In the genomic region with DNA sequence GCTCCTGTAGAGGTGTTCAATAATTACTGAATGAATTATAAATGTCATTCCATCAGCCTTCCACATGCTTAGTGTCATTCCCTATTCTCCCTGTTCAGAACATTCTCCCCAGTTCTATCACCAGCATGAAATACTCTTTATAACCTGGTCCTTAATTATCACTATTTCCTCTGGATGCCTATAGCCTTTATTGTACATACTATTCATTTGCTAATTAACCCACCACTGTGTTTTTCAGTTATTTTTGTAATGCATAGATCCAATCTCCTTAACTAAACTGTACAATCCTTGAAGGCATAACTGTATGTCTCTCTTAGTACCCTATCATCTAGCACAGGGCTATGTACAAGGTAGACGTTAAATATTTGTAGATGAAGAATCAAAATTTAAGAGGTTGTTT, we compare ENCODE assay signal across 11 cellular contexts. TPM values are rescaled to one million over a fixed set of nuclear protein-coding genes. Genes with fewer than 3 reads are reported as not detected.
DNase-seq lines count a peak whose midpoint lies in the region; ATAC-seq and TF ChIP-seq lines count a peak whose summit lies in the region.
"Had no signal": no experiment of that assay in that cellular context is flagged by ENCODE, and none has a peak within 500 bp of the region (broad histone marks: within the 10 kb centered on the region; RNA-seq: fewer than 3 reads in every experiment).

No MANE protein-coding gene starts in this region.

- peaks cover 58% of the 10 kb centered on the region for H3K4me1 Mint-ChIP-seq in activated naive CD8-positive, alpha-beta T cell (ENCODE audit: low read depth)

- DNase-seq in BE2C (no peak), NCI-H524 (lab: John Stamatoyannopoulos, UW) (no peak), OCI-M2 (lab: John Stamatoyannopoulos, UW; ENCODE audit: unreplicated experiment) (no peak), COLO668 (lab: John Stamatoyannopoulos, UW; ENCODE audit: unreplicated experiment) (no peak)
- DNase-seq: DMS 273 treated with DMSO at 0.1 percent for 48 hours had no signal

- POLR2A ChIA-PET in HEK293 (lab: Yijun Ruan, JAX) = no interaction called here

- H3K4me3 ChIP-seq in BE2C (ENCODE audit: low read depth, low read length) = peak overlapping the region; percentile 86
- H3K4me3 ChIP-seq in HEK293 (ENCODE audit: low read depth, low read length) = peak overlapping the region; percentile 78; the same call in 1 of the 2 replicates
- no peak overlapping the region for H3K4me3 ChIP-seq in muscle layer of colon (ENCODE audit: low read depth in 1 of 2, low read length in 2 of 2)

- no peaks in the 10 kb centered on the region for H3K9me3 ChIP-seq in BE2C
- H3K9me3 ChIP-seq in HEK293 (ENCODE audit: control insufficient read depth, insufficient read depth, low read depth, low read length) = no peaks in the 10 kb centered on the region
- H3K9me3 ChIP-seq in muscle layer of colon (ENCODE audit: low read length) = no peaks in the 10 kb centered on the region
- H3K9me3 ChIP-seq: vagina had no signal

- peak overlapping the region; percentile 70 for H3K27ac Mint-ChIP-seq in activated naive CD8-positive, alpha-beta T cell

- CTCF ChIA-PET in HEK293 (lab: Yijun Ruan, JAX) = no interaction called here

- H3K27me3 ChIP-seq in BE2C (no peaks in the 10 kb centered on the region), muscle layer of colon (ENCODE audit: control insufficient read depth in 1 of 2, insufficient read depth in 2 of 2, low read length in 2 of 2) (no peaks in the 10 kb centered on the region)
- H3K27me3 ChIP-seq: foreskin keratinocyte, vagina had no signal

- H3K27ac ChIP-seq in HEK293 (ENCODE audit: extremely low read depth, low read depth, low read length) = no peak overlapping the region
- H3K27ac ChIP-seq in muscle layer of colon (ENCODE audit: low read depth, low read length) = no peak overlapping the region
- H3K27ac ChIP-seq: foreskin keratinocyte had no signal

- no peak for TF ChIP-seq CTCF in BE2C (IDR thresholded peaks at IDR 0.05; ENCODE audit: low read depth, low read length)
- no peak for TF ChIP-seq CTCF in HEK293 (tag by site-specific recombination; IDR thresholded peaks at IDR 0.05)

- H3K4me1 ChIP-seq in BE2C (no peaks in the 10 kb centered on the region), HEK293 (ENCODE audit: control insufficient read depth, insufficient read depth, low read length) (peaks cover 2% of the 10 kb centered on the region; the same call in 1 of the 2 replicates), muscle layer of colon (ENCODE audit: insufficient read depth, low read length) (peaks cover 7% of the 10 kb centered on the region)

- no peaks in the 10 kb centered on the region for H3K9me3 Mint-ChIP-seq in activated naive CD8-positive, alpha-beta T cell (ENCODE audit: low read depth)

- no peaks in the 10 kb centered on the region for H3K36me3 Mint-ChIP-seq in activated naive CD8-positive, alpha-beta T cell

- H3K4me3 Mint-ChIP-seq in activated naive CD8-positive, alpha-beta T cell = peak overlapping the region; percentile 99

- H3K36me3 ChIP-seq in BE2C = no peaks in the 10 kb centered on the region
- H3K36me3 ChIP-seq in HEK293 (ENCODE audit: control insufficient read depth in 2 of 2, insufficient read depth in 1 of 2, low read length in 2 of 2) = no peaks in the 10 kb centered on the region
- no peaks in the 10 kb centered on the region for H3K36me3 ChIP-seq in muscle layer of colon (ENCODE audit: insufficient read depth, low read length)
- H3K36me3 ChIP-seq: vagina had no signal

- H3K9ac ChIP-seq in muscle layer of colon (ENCODE audit: low read length) = peak overlapping the region; percentile 26

- H3K27me3 Mint-ChIP-seq in activated naive CD8-positive, alpha-beta T cell = no peaks in the 10 kb centered on the region

- ATAC-seq in GM18519 (IDR thresholded peaks at IDR 0.05; ENCODE audit: low FRiP score, unreplicated experiment) = no peak

TF ChIP-seq in HEK293, 187 proteins besides CTCF, POLR2A, EP300 and RAD21:
- TF ChIP-seq ZNF843 (tag by site-specific recombination; IDR thresholded peaks at IDR 0.05) (no peak), ZNF311 (tag by site-specific recombination; IDR thresholded peaks at IDR 0.05; ENCODE audit: borderline replicate concordance) (no peak), ZNF292 (tag by site-specific recombination; IDR thresholded peaks at IDR 0.05; ENCODE audit: borderline replicate concordance, low read depth) (no peak), ZNF704 (tag by site-specific recombination; IDR thresholded peaks at IDR 0.05) (no peak), ZNF416 (tag by site-specific recombination; IDR thresholded peaks at IDR 0.05) (no peak), ZNF138 (tag by site-specific recombination; IDR thresholded peaks at IDR 0.05; ENCODE audit: borderline replicate concordance) (no peak), ZNF473 (tag by site-specific recombination; IDR thresholded peaks at IDR 0.05) (no peak), ZNF626 (tag by site-specific recombination; IDR thresholded peaks at IDR 0.05) (no peak), ZBTB10 (tag by site-specific recombination; IDR thresholded peaks at IDR 0.05) (no peak), GLI4 (tag by site-specific recombination; IDR thresholded peaks at IDR 0.05) (no peak), KLF1 (tag by site-specific recombination; IDR thresholded peaks at IDR 0.05) (no peak), ZNF639 (tag by site-specific recombination; IDR thresholded peaks at IDR 0.05) (no peak), ZNF776 (tag by site-specific recombination; IDR thresholded peaks at IDR 0.05; ENCODE audit: borderline replicate concordance) (no peak), ZNF777 (tag by site-specific recombination; IDR thresholded peaks at IDR 0.05; ENCODE audit: borderline replicate concordance) (no peak), KLF10 (tag by site-specific recombination; IDR thresholded peaks at IDR 0.05) (no peak), ZNF510 (tag by site-specific recombination; IDR thresholded peaks at IDR 0.05; ENCODE audit: insufficient replicate concordance) (no peak), ZNF140 (tag by site-specific recombination; IDR thresholded peaks at IDR 0.05) (no peak)
- TF ChIP-seq, protein P1, sequence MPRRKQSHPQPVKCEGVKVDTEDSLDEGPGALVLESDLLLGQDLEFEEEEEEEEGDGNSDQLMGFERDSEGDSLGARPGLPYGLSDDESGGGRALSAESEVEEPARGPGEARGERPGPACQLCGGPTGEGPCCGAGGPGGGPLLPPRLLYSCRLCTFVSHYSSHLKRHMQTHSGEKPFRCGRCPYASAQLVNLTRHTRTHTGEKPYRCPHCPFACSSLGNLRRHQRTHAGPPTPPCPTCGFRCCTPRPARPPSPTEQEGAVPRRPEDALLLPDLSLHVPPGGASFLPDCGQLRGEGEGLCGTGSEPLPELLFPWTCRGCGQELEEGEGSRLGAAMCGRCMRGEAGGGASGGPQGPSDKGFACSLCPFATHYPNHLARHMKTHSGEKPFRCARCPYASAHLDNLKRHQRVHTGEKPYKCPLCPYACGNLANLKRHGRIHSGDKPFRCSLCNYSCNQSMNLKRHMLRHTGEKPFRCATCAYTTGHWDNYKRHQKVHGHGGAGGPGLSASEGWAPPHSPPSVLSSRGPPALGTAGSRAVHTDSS (tag by site-specific recombination; IDR thresholded peaks at IDR 0.05) = no peak

RNA-seq across cellular contexts. Expression of gene ABCB7, which starts 1.2 kb away (rescaled TPM):
- polyA plus RNA-seq in BE2C (2012; ENCODE audit: insufficient read depth, insufficient read length, low read depth) = 8.2 TPM

Comparison
In these comparisons a context has a peak if more than half of its experiments do, and no peak if none do; other contexts are left out.
1. H3K4me3 ChIP-seq: peak in BE2C (single experiment) and HEK293 (single experiment); none in muscle layer of colon (0 of 2).